In genomic region chr16:19863990-19864389, GRCh38 we compare ENCODE assay signal across 22 cellular contexts. TPM values are rescaled to one million over a fixed set of nuclear protein-coding genes. Genes with fewer than 3 reads are reported as not detected.
"Had no signal": no experiment of that assay in that cellular context is flagged by ENCODE, and none has a peak within 500 bp of the region (broad histone marks: within the 10 kb centered on the region; RNA-seq: fewer than 3 reads in every experiment).

No MANE protein-coding gene starts in this region.

- H3K27ac Mint-ChIP-seq: activated B cell treated with CpG ODN at 0.5 μM for 24 hours; activated CD4-positive, alpha-beta T cell treated with anti-CD3 and anti-CD28 coated beads for 36 hours; activated naive CD4-positive, alpha-beta T cell treated with anti-CD3 and anti-CD28 coated beads for 36 hours; activated naive CD8-positive, alpha-beta T cell treated with anti-CD3 and anti-CD28 coated beads, Interleukin-2, amount 10 ng/mL, durations not matched to agents 7 days and 5 days; activated T-cell treated with anti-CD3 and anti-CD28 coated beads, Interleukin-2, amount 50 U/mL, for 72 hours; natural killer cell treated with Interleukin-12 subunit alpha and Interleukin-12 subunit beta and Interleukin-15 and Interleukin-18, amount 100 ng/mL, for 72 hours; T-helper 1 cell treated with Interleukin-12 subunit alpha and Interleukin-12 subunit beta and Interleukin-4 antibody, amounts not matched to agents 30 μg/mL and 1 μg/mL, for 36 hours had no signal

- H3K4me3 Mint-ChIP-seq: activated B cell treated with CpG ODN at 0.5 μM for 24 hours; activated CD4-positive, alpha-beta T cell treated with anti-CD3 and anti-CD28 coated beads for 36 hours; activated naive CD4-positive, alpha-beta T cell treated with anti-CD3 and anti-CD28 coated beads for 36 hours; activated naive CD8-positive, alpha-beta T cell treated with anti-CD3 and anti-CD28 coated beads, Interleukin-2, amount 10 ng/mL, durations not matched to agents 7 days and 5 days; activated T-cell treated with anti-CD3 and anti-CD28 coated beads, Interleukin-2, amount 50 U/mL, for 72 hours; natural killer cell treated with Interleukin-12 subunit alpha and Interleukin-12 subunit beta and Interleukin-15 and Interleukin-18, amount 100 ng/mL, for 72 hours; T-helper 1 cell treated with Interleukin-12 subunit alpha and Interleukin-12 subunit beta and Interleukin-4 antibody, amounts not matched to agents 30 μg/mL and 1 μg/mL, for 36 hours had no signal

- H3K27me3 Mint-ChIP-seq: activated CD4-positive, alpha-beta T cell treated with anti-CD3 and anti-CD28 coated beads for 36 hours; activated naive CD8-positive, alpha-beta T cell treated with anti-CD3 and anti-CD28 coated beads, Interleukin-2, amount 10 ng/mL, durations not matched to agents 7 days and 5 days had no signal

- H3K27me3 ChIP-seq: cardiac muscle cell, colonic mucosa, esophagus muscularis mucosa, left lung, tibial artery had no signal

- H3K4me1 Mint-ChIP-seq: activated B cell treated with CpG ODN at 0.5 μM for 24 hours; activated CD4-positive, alpha-beta T cell treated with anti-CD3 and anti-CD28 coated beads for 36 hours; activated naive CD8-positive, alpha-beta T cell treated with anti-CD3 and anti-CD28 coated beads, Interleukin-2, amount 10 ng/mL, durations not matched to agents 7 days and 5 days had no signal

- H3K9me3 ChIP-seq: colonic mucosa, esophagus muscularis mucosa, left lung, tibial artery had no signal

- DNase-seq: activated B cell treated with CpG ODN at 0.5 μM for 24 hours; activated CD4-positive, alpha-beta T cell treated with anti-CD3 and anti-CD28 coated beads for 36 hours; activated CD4-positive, alpha-beta T cell treated with anti-CD3 and anti-CD28 coated beads, Interleukin-2, amount 50 U/mL, for 4 hours; activated effector memory CD4-positive, alpha-beta T cell treated with Interleukin-2 at 50 U/mL for 16 hours; activated naive CD4-positive, alpha-beta T cell treated with anti-CD3 and anti-CD28 coated beads for 36 hours; activated naive CD8-positive, alpha-beta T cell treated with anti-CD3 and anti-CD28 coated beads, Interleukin-2, amount 10 ng/mL, durations not matched to agents 7 days and 5 days; activated T-cell treated with anti-CD3 and anti-CD28 coated beads, Interleukin-2, amount 50 U/mL, for 72 hours; amniotic stem cell; colonic mucosa; kidney; left lung; stimulated activated CD4-positive, alpha-beta T cell treated with anti-CD3 and anti-CD28 coated beads, Interleukin-2, amount 100 ng/mL, for 48 hours; stimulated activated naive CD4-positive, alpha-beta T cell; T1000; tibial artery had no signal

- H3K4me1 ChIP-seq: colonic mucosa, left lung, tibial artery had no signal

- H3K9ac ChIP-seq: parathyroid adenoma had no signal

- ATAC-seq: activated CD4-positive, alpha-beta T cell treated with anti-CD3 and anti-CD28 coated beads for 36 hours; activated T-cell treated with anti-CD3 and anti-CD28 coated beads, Interleukin-2, amount 50 U/mL, for 72 hours; left lung; natural killer cell treated with Interleukin-12 subunit alpha and Interleukin-12 subunit beta and Interleukin-15 and Interleukin-18, amount 100 ng/mL, for 72 hours; sciatic nerve had no signal

- H3K4me2 ChIP-seq: smooth muscle cell had no signal

- H3K36me3 Mint-ChIP-seq: activated naive CD8-positive, alpha-beta T cell treated with anti-CD3 and anti-CD28 coated beads, Interleukin-2, amount 10 ng/mL, durations not matched to agents 7 days and 5 days; natural killer cell treated with Interleukin-12 subunit alpha and Interleukin-12 subunit beta and Interleukin-15 and Interleukin-18, amount 100 ng/mL, for 72 hours had no signal

- H3K9me3 Mint-ChIP-seq: activated B cell treated with CpG ODN at 0.5 μM for 24 hours; activated naive CD4-positive, alpha-beta T cell treated with anti-CD3 and anti-CD28 coated beads for 36 hours; activated naive CD8-positive, alpha-beta T cell treated with anti-CD3 and anti-CD28 coated beads, Interleukin-2, amount 10 ng/mL, durations not matched to agents 7 days and 5 days; activated T-cell treated with anti-CD3 and anti-CD28 coated beads, Interleukin-2, amount 50 U/mL, for 72 hours; natural killer cell treated with Interleukin-12 subunit alpha and Interleukin-12 subunit beta and Interleukin-15 and Interleukin-18, amount 100 ng/mL, for 72 hours; T-helper 1 cell treated with Interleukin-12 subunit alpha and Interleukin-12 subunit beta and Interleukin-4 antibody, amounts not matched to agents 30 μg/mL and 1 μg/mL, for 36 hours had no signal

- H3K36me3 ChIP-seq: cardiac muscle cell, colonic mucosa, left lung, tibial artery had no signal

- H3K4me3 ChIP-seq: cardiac muscle cell, colonic mucosa, esophagus muscularis mucosa, left lung, smooth muscle cell, tibial artery had no signal

- H2AFZ ChIP-seq: parathyroid adenoma had no signal

- H3K27ac ChIP-seq: cardiac muscle cell, colonic mucosa, esophagus muscularis mucosa, left lung, parathyroid adenoma, tibial artery had no signal

RNA-seq across cellular contexts. Expression of gene GPRC5B, which starts 20.7 kb away (rescaled TPM):
- total RNA-seq: natural killer cell treated with Interleukin-12 subunit alpha and Interleukin-12 subunit beta and Interleukin-15 and Interleukin-18, amount 100 ng/mL, for 72 hours had no signal
